17 cellular contexts compared by ENCODE assay signal in the genomic region with DNA sequence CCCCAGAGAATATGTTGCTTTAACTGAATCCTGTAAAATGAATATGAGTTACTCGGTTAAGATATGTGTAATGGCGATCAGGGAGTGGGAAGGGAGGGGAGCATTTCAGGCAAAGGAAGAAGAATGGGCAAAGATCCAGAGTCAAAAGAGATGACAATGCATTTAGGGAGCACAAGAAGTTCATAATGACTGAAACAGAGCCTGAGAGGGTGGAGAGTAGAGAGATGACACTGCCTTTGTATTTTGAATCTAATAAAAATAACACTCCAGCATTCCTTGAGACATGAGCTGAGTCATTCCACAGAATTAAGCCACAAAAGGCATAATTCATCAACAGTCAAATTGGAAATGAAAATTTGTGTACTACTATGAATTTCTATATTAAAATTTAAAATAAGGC.
"Had no signal": no experiment of that assay in that cellular context is flagged by ENCODE, and none has a peak within 500 bp of the region (broad histone marks: within the 10 kb centered on the region; RNA-seq: fewer than 3 reads in every experiment).

No MANE protein-coding gene starts in this region.

- H3K4me1 ChIP-seq: esophagus squamous epithelium, left lung, stomach had no signal

- H3K27me3 ChIP-seq: brain microvascular endothelial cell, esophagus squamous epithelium, left lung, ovary, stomach had no signal

- H3K4me3 Mint-ChIP-seq: activated naive CD8-positive, alpha-beta T cell treated with anti-CD3 and anti-CD28 coated beads, Interleukin-2, amount 10 ng/mL, durations not matched to agents 7 days and 5 days; activated T-helper 1 cell treated with anti-CD3 and anti-CD28 coated beads, Interleukin-12 subunit alpha, Interleukin-12 subunit beta, Interleukin-2, Interleukin-4 antibody, amounts not matched to agents 30 ng/mL and 10 ng/mL and 1 ng/mL, durations not matched to agents 14 hours and 24 hours and 36 hours; naive B cell had no signal

- H3K4me3 ChIP-seq: esophagus squamous epithelium, left lung, ovary, stomach had no signal

- H3K27ac Mint-ChIP-seq: activated naive CD8-positive, alpha-beta T cell treated with anti-CD3 and anti-CD28 coated beads, Interleukin-2, amount 10 ng/mL, durations not matched to agents 7 days and 5 days; activated T-helper 1 cell treated with anti-CD3 and anti-CD28 coated beads, Interleukin-12 subunit alpha, Interleukin-12 subunit beta, Interleukin-2, Interleukin-4 antibody, amounts not matched to agents 30 ng/mL and 10 ng/mL and 1 ng/mL, durations not matched to agents 14 hours and 24 hours and 36 hours; naive B cell had no signal

- DNase-seq: activated CD4-positive, alpha-beta T cell treated with anti-CD3 and anti-CD28 coated beads, Interleukin-2, amount 50 U/mL, for 1 hour; activated naive CD8-positive, alpha-beta T cell treated with anti-CD3 and anti-CD28 coated beads, Interleukin-2, amount 10 ng/mL, durations not matched to agents 7 days and 5 days; brain microvascular endothelial cell; cortex of kidney; effector CD4-positive, alpha-beta T cell; esophagus squamous epithelium; kidney; left lung; naive B cell; ovary; stimulated activated CD4-positive, alpha-beta T cell treated with anti-CD3 and anti-CD28 coated beads, Interleukin-12 subunit alpha, Interleukin-12 subunit beta, amount 100 ng/mL, for 4 hours; stimulated activated CD4-positive, alpha-beta T cell treated with anti-CD3 and anti-CD28 coated beads, Interleukin-2, amount 100 ng/mL, for 24 hours; stomach; T-helper 9 cell had no signal

- H3K27me3 Mint-ChIP-seq: activated naive CD8-positive, alpha-beta T cell treated with anti-CD3 and anti-CD28 coated beads, Interleukin-2, amount 10 ng/mL, durations not matched to agents 7 days and 5 days; naive B cell had no signal

- H3K4me1 Mint-ChIP-seq: activated naive CD8-positive, alpha-beta T cell treated with anti-CD3 and anti-CD28 coated beads, Interleukin-2, amount 10 ng/mL, durations not matched to agents 7 days and 5 days; naive B cell had no signal

- H3K9me3 ChIP-seq: esophagus squamous epithelium, left lung, ovary had no signal

- H3K36me3 Mint-ChIP-seq: activated naive CD8-positive, alpha-beta T cell treated with anti-CD3 and anti-CD28 coated beads, Interleukin-2, amount 10 ng/mL, durations not matched to agents 7 days and 5 days; naive B cell had no signal

- ATAC-seq: activated CD4-positive, CD25-positive, alpha-beta regulatory T cell treated with anti-CD3 and anti-CD28 coated beads, Interleukin-2, amount 50 U/mL, for 24 hours; left lung; sciatic nerve had no signal

- H3K27ac ChIP-seq: brain microvascular endothelial cell, esophagus squamous epithelium, left lung, ovary, stomach had no signal

- H3K36me3 ChIP-seq: brain microvascular endothelial cell, esophagus squamous epithelium, left lung, ovary, stomach had no signal
